ENCODE assay signal across 19 cellular contexts in genomic region chr5:135319928-135320606, GRCh38.
DNase-seq lines count a peak whose midpoint lies in the region; ATAC-seq and TF ChIP-seq lines count a peak whose summit lies in the region.
"Had no signal": no experiment of that assay in that cellular context is flagged by ENCODE, and none has a peak within 500 bp of the region (broad histone marks: within the 10 kb centered on the region; RNA-seq: fewer than 3 reads in every experiment).

No MANE protein-coding gene starts in this region.

- ATAC-seq in WTC11 = peak; percentile 96
- no peak for ATAC-seq in left lobe of liver
- ATAC-seq in HG03280 (IDR thresholded peaks at IDR 0.05; ENCODE audit: unreplicated experiment) = no peak
- no peak for ATAC-seq in GM19455 (IDR thresholded peaks at IDR 0.05; ENCODE audit: unreplicated experiment)
- ATAC-seq: body of pancreas, psoas muscle had no signal

- 0 out of 2 replicates have a peak, but pooled peaks have one; percentile 9 for TF ChIP-seq CTCF in 22Rv1 (IDR thresholded peaks at IDR 0.05)
- TF ChIP-seq CTCF in WTC11 (IDR thresholded peaks at IDR 0.05) = no peak

- no peak overlapping the region for H3K4me3 Mint-ChIP-seq in WTC11
- H3K4me3 Mint-ChIP-seq: B cell, immature natural killer cell had no signal

- POLR2A ChIA-PET in WTC11 (lab: Charles Lee) = no interaction called here

- 0 out of 2 replicates have a peak, but pooled peaks cover 4% of the 10 kb centered on the region for H3K9me3 Mint-ChIP-seq in WTC11

- H3K27ac Mint-ChIP-seq in WTC11 = no peak overlapping the region
- H3K27ac Mint-ChIP-seq: B cell, immature natural killer cell had no signal

- H3K36me3 ChIP-seq in H7 (replicated peaks; ENCODE audit: control insufficient read depth, insufficient read depth, low read length) = no peaks in the 10 kb centered on the region

- no peaks in the 10 kb centered on the region for H3K27me3 ChIP-seq in H7 (ENCODE audit: control insufficient read depth, insufficient read depth, low read length)
- H3K27me3 ChIP-seq: body of pancreas had no signal

- DNase-seq in H7 (peak; percentile 77), WTC11 (ENCODE audit: low spot score) (peak; percentile 52), left lobe of liver (ENCODE audit: low spot score) (peak; percentile 31), NCI-H1105 (lab: John Stamatoyannopoulos, UW) (no peak), activated gamma-delta T cell treated with Interleukin-2 at 50 U/mL for 16 hours (no peak)
- DNase-seq: activated CD4-positive, alpha-beta T cell treated with anti-CD3 and anti-CD28 coated beads, Interleukin-2, amount 50 U/mL, for 48 hours; activated gamma-delta T cell; body of pancreas; effector CD8-positive, alpha-beta T cell; foreskin melanocyte; immature natural killer cell; NCI-H526; psoas muscle; T-helper 9 cell had no signal

- no peak overlapping the region for H3K4me3 ChIP-seq in H7 (ENCODE audit: insufficient read depth, low read depth, low read length)
- H3K4me3 ChIP-seq: body of pancreas, psoas muscle had no signal

- H3K36me3 Mint-ChIP-seq in WTC11 = no peaks in the 10 kb centered on the region

- H3K27me3 Mint-ChIP-seq in WTC11 (ENCODE audit: low read depth) = no peaks in the 10 kb centered on the region; the same call in 1 of the 2 replicates

- no peaks in the 10 kb centered on the region for H3K4me1 Mint-ChIP-seq in WTC11
- H3K4me1 Mint-ChIP-seq: B cell had no signal

- H3K27ac ChIP-seq in 22Rv1 = no peak overlapping the region
- H3K27ac ChIP-seq: body of pancreas, KMS-11, psoas muscle had no signal

- CTCF ChIA-PET in WTC11 (lab: Charles Lee) = interaction anchor here (0.6 to 1.3 kb wide), 6 partner anchors 12 to 138 kb away, joined by 3 to 5 read pairs (median 3); no protein-coding TSS in a partner anchor

TF ChIP-seq in WTC11, 78 proteins besides CTCF, POLR2A, EP300 and RAD21:
- TF ChIP-seq MYBL2 (CRISPR knock-in tag; IDR thresholded peaks at IDR 0.05) (no peak), ZNF138 (CRISPR knock-in tag; conservative IDR thresholded peaks at IDR 0.05) (no peak), ESRRA (CRISPR knock-in tag; IDR thresholded peaks at IDR 0.05; ENCODE audit: borderline replicate concordance) (no peak), ZNF423 (CRISPR knock-in tag; IDR thresholded peaks at IDR 0.05) (no peak)

Comparison
In these comparisons a context has a peak if more than half of its experiments do, and no peak if none do; other contexts are left out.
1. DNase-seq: peak in H7 (single experiment), WTC11 (single experiment) and left lobe of liver (single experiment); none in NCI-H1105 (single experiment) and activated gamma-delta T cell treated with Interleukin-2 at 50 U/mL for 16 hours (single experiment).